ENCODE assay signal across 8 cellular contexts in the genomic region with DNA sequence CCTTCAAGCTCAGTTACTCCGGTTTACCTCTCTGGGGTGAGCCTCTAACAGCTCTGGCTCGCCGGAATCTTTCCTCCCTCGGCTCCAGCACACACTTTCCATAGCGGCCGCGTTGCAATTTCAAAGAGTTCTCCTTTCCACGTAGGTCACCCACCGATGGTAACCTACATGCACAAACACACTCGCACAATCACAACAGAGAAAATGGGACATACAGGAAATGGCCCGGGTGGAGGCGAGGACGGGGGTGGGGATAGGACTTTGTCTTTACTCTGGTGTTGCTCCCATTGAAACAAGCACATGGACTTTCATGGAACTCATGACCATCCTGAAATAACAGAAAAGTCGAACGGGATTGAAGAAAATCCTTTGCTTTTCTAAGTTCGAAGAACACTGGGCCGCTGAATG. TPM values are rescaled to one million over a fixed set of nuclear protein-coding genes. Genes with fewer than 3 reads are reported as not detected.
A peak's percentile ranks its signal among the peaks of the same experiment; 100 is the strongest.
DNase-seq lines count a peak whose midpoint lies in the region; ATAC-seq and TF ChIP-seq lines count a peak whose summit lies in the region.

No MANE protein-coding gene starts in this region.

- H3K9ac ChIP-seq in iPS-18a (ENCODE audit: low read length) (peak overlapping the region; percentile 78), smooth muscle cell (ENCODE audit: low read depth) (peak overlapping the region; percentile 91)

- peaks cover 19% of the 10 kb centered on the region for H3K4me1 ChIP-seq in iPS-18a (ENCODE audit: control insufficient read depth, low read depth, low read length)
- H3K4me1 ChIP-seq in smooth muscle cell (ENCODE audit: low read depth) = peaks cover 27% of the 10 kb centered on the region

- WGBS in smooth muscle cell (ENCODE audit: low lambda C conversion rate) = 1% methylated on average over 17 of the region's 17 CpGs

- H3K4me2 ChIP-seq in smooth muscle cell = peak overlapping the region; percentile 96

- DNase-seq in EH (ENCODE audit: low read depth) (peak; percentile 49), smooth muscle cell (lab: John Stamatoyannopoulos, UW; ENCODE audit: unreplicated experiment) (no peak), globus pallidus (ENCODE audit: low spot score) (no peak), mucosa of gallbladder (ENCODE audit: low spot score) (no peak)
- peak; percentile 22 for DNase-seq in activated naive CD8-positive, alpha-beta T cell treated with anti-CD3 and anti-CD28 coated beads for 36 hours

- H3F3A ChIP-seq in smooth muscle cell (ENCODE audit: low read depth) = peaks cover 10% of the 10 kb centered on the region

- H3K36me3 ChIP-seq in iPS-18a (ENCODE audit: control insufficient read depth, low read depth, low read length) = peaks cover 3% of the 10 kb centered on the region
- H3K36me3 ChIP-seq in smooth muscle cell (ENCODE audit: low read depth) = no peaks in the 10 kb centered on the region

- H3K27ac ChIP-seq in iPS-18a (ENCODE audit: low read length) (peak overlapping the region; percentile 54), smooth muscle cell (ENCODE audit: low read depth) (peak overlapping the region; percentile 93)

- H3K27me3 Mint-ChIP-seq in IgD-negative memory B cell = no peaks in the 10 kb centered on the region
- peaks cover 73% of the 10 kb centered on the region for H3K27me3 Mint-ChIP-seq in activated naive CD8-positive, alpha-beta T cell treated with anti-CD3 and anti-CD28 coated beads for 36 hours

- H2AFZ ChIP-seq in smooth muscle cell (ENCODE audit: low read depth) = peak overlapping the region; percentile 93

- H3K4me3 Mint-ChIP-seq in IgD-negative memory B cell = peak overlapping the region; percentile 86 to 95 (median 91)
- peak overlapping the region; percentile 67 for H3K4me3 Mint-ChIP-seq in activated naive CD8-positive, alpha-beta T cell treated with anti-CD3 and anti-CD28 coated beads for 36 hours

- H3K36me3 Mint-ChIP-seq in IgD-negative memory B cell = peaks cover 7% of the 10 kb centered on the region
- no peaks in the 10 kb centered on the region for H3K36me3 Mint-ChIP-seq in activated naive CD8-positive, alpha-beta T cell treated with anti-CD3 and anti-CD28 coated beads for 36 hours

- peaks cover 52% of the 10 kb centered on the region for H3K79me2 ChIP-seq in smooth muscle cell (ENCODE audit: low read depth)

- H3K4me3 ChIP-seq in iPS-18a (ENCODE audit: low read length) (peak overlapping the region; percentile 95), smooth muscle cell (peak overlapping the region; percentile 91)

- peaks cover 18% of the 10 kb centered on the region for H4K20me1 ChIP-seq in smooth muscle cell (ENCODE audit: low read depth)

- peak overlapping the region in 2 of 3 donors; percentile 43 to 45 for H3K27ac Mint-ChIP-seq in IgD-negative memory B cell
- H3K27ac Mint-ChIP-seq in activated naive CD8-positive, alpha-beta T cell treated with anti-CD3 and anti-CD28 coated beads for 36 hours = no peak overlapping the region

- no peaks in the 10 kb centered on the region for H3K9me3 Mint-ChIP-seq in IgD-negative memory B cell
- H3K9me3 Mint-ChIP-seq in activated naive CD8-positive, alpha-beta T cell treated with anti-CD3 and anti-CD28 coated beads for 36 hours = no peaks in the 10 kb centered on the region

- no peaks in the 10 kb centered on the region for H3K9me3 ChIP-seq in iPS-18a (ENCODE audit: control insufficient read depth, low read depth, low read length)
- no peaks in the 10 kb centered on the region for H3K9me3 ChIP-seq in smooth muscle cell (replicated peaks; ENCODE audit: low read depth)

- no peak for TF ChIP-seq CTCF in smooth muscle cell (IDR thresholded peaks at IDR 0.05; ENCODE audit: borderline replicate concordance, insufficient read depth, poor library complexity, severe bottlenecking)

- H3K4me1 Mint-ChIP-seq in IgD-negative memory B cell = peaks cover 12 to 30% (median 24%) of the 10 kb centered on the region in 3 donors
- peaks cover 10% of the 10 kb centered on the region for H3K4me1 Mint-ChIP-seq in activated naive CD8-positive, alpha-beta T cell treated with anti-CD3 and anti-CD28 coated beads for 36 hours

- H3K27me3 ChIP-seq in iPS-18a (ENCODE audit: control insufficient read depth, insufficient read depth, low read length) (no peaks in the 10 kb centered on the region), smooth muscle cell (ENCODE audit: low read depth) (no peaks in the 10 kb centered on the region)

- ATAC-seq in GM18907 (IDR thresholded peaks at IDR 0.05; ENCODE audit: unreplicated experiment) = no peak

RNA-seq across cellular contexts. Expression of a gene that starts 1.2 kb away (rescaled TPM):
- polyA plus RNA-seq in IgD-negative memory B cell (9.1 TPM), smooth muscle cell (10.5 and 13.4 TPM in 2 replicates)
- under 1 TPM; 0.12 to 0.40 TPM for total RNA-seq in activated naive CD8-positive, alpha-beta T cell treated with anti-CD3 and anti-CD28 coated beads for 36 hours
- total RNA-seq in smooth muscle cell (18.6 and 18.8 TPM in 2 replicates), mucosa of gallbladder (22.5 TPM)

Comparison
In these comparisons a context has a peak if more than half of its experiments do, and no peak if none do; other contexts are left out.
1. DNase-seq: peak in EH (single experiment) and activated naive CD8-positive, alpha-beta T cell treated with anti-CD3 and anti-CD28 coated beads for 36 hours (single experiment); none in smooth muscle cell (single experiment), globus pallidus (single experiment) and mucosa of gallbladder (single experiment).
2. RNA of a gene that starts 1.2 kb away (total RNA-seq): 22.5 TPM in mucosa of gallbladder (single experiment) and 18.6 to 18.8 TPM in smooth muscle cell; 0.12 to 0.40 TPM in activated naive CD8-positive, alpha-beta T cell treated with anti-CD3 and anti-CD28 coated beads for 36 hours; every median in the first group is over 10 times any median in the second.